ENCODE assay signal across 29 cellular contexts in the genomic region with DNA sequence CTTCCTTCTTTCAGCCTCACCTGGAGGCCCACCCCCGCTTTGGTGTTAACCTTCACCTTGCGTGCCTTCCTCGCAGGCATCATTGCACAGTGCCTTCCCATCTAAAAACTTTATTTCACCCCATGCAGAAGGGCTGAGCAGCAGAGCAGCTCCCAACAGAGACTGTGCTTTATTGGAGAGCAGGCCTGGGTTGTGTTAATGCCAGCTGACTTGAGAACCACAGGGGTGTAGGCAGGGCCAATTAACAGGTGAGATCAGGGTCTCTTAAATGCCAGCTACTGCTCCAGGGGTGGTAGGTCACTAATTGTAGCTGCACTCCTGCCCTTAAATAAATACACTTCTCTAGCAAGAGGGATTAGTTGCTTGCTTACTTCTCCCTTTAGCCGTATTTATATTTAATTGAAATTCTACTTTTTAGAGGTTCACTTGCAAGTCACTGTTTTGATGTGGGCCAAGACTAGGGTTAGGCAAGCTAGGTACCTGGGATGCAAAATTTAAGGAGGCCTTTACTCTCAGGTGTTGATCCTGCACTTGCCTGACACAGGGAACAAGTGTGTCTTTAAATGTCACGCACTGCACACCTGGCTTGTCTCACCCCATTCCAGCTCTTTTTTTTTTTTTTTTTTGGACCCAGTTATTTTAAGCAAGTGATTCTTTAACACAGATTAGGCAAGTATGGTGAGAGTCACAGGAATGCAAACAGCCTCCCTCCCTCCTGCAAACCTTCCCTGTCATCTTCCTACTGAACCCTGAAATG. TPM values are rescaled to one million over a fixed set of nuclear protein-coding genes. Genes with fewer than 3 reads are reported as not detected.
"Had no signal": no experiment of that assay in that cellular context is flagged by ENCODE, and none has a peak within 500 bp of the region (broad histone marks: within the 10 kb centered on the region; RNA-seq: fewer than 3 reads in every experiment).

No MANE protein-coding gene starts in this region.

- H3K9me3 ChIP-seq: adrenal gland, ascending aorta, colonic mucosa, esophagus squamous epithelium, gastrocnemius medialis, tibial nerve, uterus had no signal

- H3K4me1 Mint-ChIP-seq: activated T-helper 17 cell treated with anti-CD3 and anti-CD28 coated beads, Interleukin-2, amount 50 U/mL, for 72 hours; central memory CD8-positive, alpha-beta T cell; memory B cell; stimulated activated effector memory CD8-positive, alpha-beta T cell treated with anti-CD3 and anti-CD28 coated beads, Interleukin-12 subunit alpha, Interleukin-12 subunit beta, amount 100 ng/mL, for 72 hours; stimulated activated naive CD8-positive, alpha-beta T cell treated with anti-CD3 and anti-CD28 coated beads, Interleukin-15, amount 100 ng/mL, for 72 hours had no signal

- H3K36me3 Mint-ChIP-seq: memory B cell; natural killer cell treated with Interleukin-12 subunit alpha and Interleukin-12 subunit beta and Interleukin-15 and Interleukin-18, amount 100 ng/mL, for 72 hours; stimulated activated effector memory CD8-positive, alpha-beta T cell treated with anti-CD3 and anti-CD28 coated beads, Interleukin-12 subunit alpha, Interleukin-12 subunit beta, amount 100 ng/mL, for 72 hours had no signal

- H3K27me3 Mint-ChIP-seq: central memory CD8-positive, alpha-beta T cell; effector memory CD8-positive, alpha-beta T cell; memory B cell; natural killer cell treated with Interleukin-12 subunit alpha and Interleukin-12 subunit beta and Interleukin-15 and Interleukin-18, amount 100 ng/mL, for 72 hours had no signal

- H3K36me3 ChIP-seq: adrenal gland, ascending aorta, brain microvascular endothelial cell, colonic mucosa, esophagus squamous epithelium, gastrocnemius medialis, tibial nerve, uterus had no signal

- DNase-seq: activated CD4-positive, alpha-beta T cell treated with anti-CD3 and anti-CD28 coated beads for 1 hour; activated CD4-positive, alpha-beta T cell treated with anti-CD3 and anti-CD28 coated beads, Interleukin-2, amount 50 U/mL, for 1 hour; activated T-cell treated with anti-CD3 and anti-CD28 coated beads, Interleukin-2, amount 50 U/mL, for 1 hour; adrenal gland; brain microvascular endothelial cell; colonic mucosa; dorsolateral prefrontal cortex; effector memory CD8-positive, alpha-beta T cell; esophagus squamous epithelium; gastrocnemius medialis; head of caudate nucleus; hypothalamus; nucleus accumbens; posterior cingulate gyrus; small intestine; stimulated activated CD4-positive, alpha-beta T cell treated with anti-CD3 and anti-CD28 coated beads, Interleukin-2, amount 100 ng/mL, for 24 hours; stimulated activated naive CD8-positive, alpha-beta T cell treated with anti-CD3 and anti-CD28 coated beads, Interleukin-15, amount 100 ng/mL, for 72 hours; uterus had no signal

- H3K27me3 ChIP-seq: adrenal gland, ascending aorta, brain microvascular endothelial cell, colonic mucosa, esophagus squamous epithelium, gastrocnemius medialis, tibial nerve, uterus had no signal

- H3K4me3 ChIP-seq: adrenal gland, ascending aorta, colonic mucosa, dorsolateral prefrontal cortex, esophagus squamous epithelium, gastrocnemius medialis, tibial nerve, uterus had no signal

- ATAC-seq: activated naive CD4-positive, alpha-beta T cell treated with anti-CD3 and anti-CD28 coated beads, Interleukin-2, amount 50 U/mL, for 72 hours; activated T-helper 17 cell treated with anti-CD3 and anti-CD28 coated beads, Interleukin-2, amount 50 U/mL, for 72 hours; effector memory CD8-positive, alpha-beta T cell; gastrocnemius medialis; natural killer cell treated with Interleukin-12 subunit alpha and Interleukin-12 subunit beta and Interleukin-15 and Interleukin-18, amount 100 ng/mL, for 72 hours; sciatic nerve; stimulated activated effector memory CD8-positive, alpha-beta T cell treated with anti-CD3 and anti-CD28 coated beads, Interleukin-12 subunit alpha, Interleukin-12 subunit beta, amount 100 ng/mL, for 72 hours; stimulated activated naive CD8-positive, alpha-beta T cell treated with anti-CD3 and anti-CD28 coated beads, Interleukin-15, amount 100 ng/mL, for 72 hours had no signal

- H3K27ac Mint-ChIP-seq: activated naive CD4-positive, alpha-beta T cell treated with anti-CD3 and anti-CD28 coated beads, Interleukin-2, amount 50 U/mL, for 72 hours; activated T-helper 17 cell treated with anti-CD3 and anti-CD28 coated beads, Interleukin-2, amount 50 U/mL, for 72 hours; effector memory CD8-positive, alpha-beta T cell; memory B cell; natural killer cell treated with Interleukin-12 subunit alpha and Interleukin-12 subunit beta and Interleukin-15 and Interleukin-18, amount 100 ng/mL, for 72 hours; stimulated activated effector memory CD8-positive, alpha-beta T cell treated with anti-CD3 and anti-CD28 coated beads, Interleukin-12 subunit alpha, Interleukin-12 subunit beta, amount 100 ng/mL, for 72 hours; stimulated activated naive CD8-positive, alpha-beta T cell treated with anti-CD3 and anti-CD28 coated beads, Interleukin-15, amount 100 ng/mL, for 72 hours; T-helper 2 cell treated with Interferon-gamma antibody and Interleukin-4, amounts not matched to agents 5 μg/mL and 100 μg/mL, for 36 hours had no signal

- H3K27ac ChIP-seq: adrenal gland, ascending aorta, brain microvascular endothelial cell, colonic mucosa, dorsolateral prefrontal cortex, esophagus squamous epithelium, gastrocnemius medialis, tibial nerve, uterus, VCaP had no signal

- H3K4me3 Mint-ChIP-seq: activated T-helper 17 cell treated with anti-CD3 and anti-CD28 coated beads, Interleukin-2, amount 50 U/mL, for 72 hours; central memory CD8-positive, alpha-beta T cell; effector memory CD8-positive, alpha-beta T cell; memory B cell; natural killer cell treated with Interleukin-12 subunit alpha and Interleukin-12 subunit beta and Interleukin-15 and Interleukin-18, amount 100 ng/mL, for 72 hours; stimulated activated effector memory CD8-positive, alpha-beta T cell treated with anti-CD3 and anti-CD28 coated beads, Interleukin-12 subunit alpha, Interleukin-12 subunit beta, amount 100 ng/mL, for 72 hours; stimulated activated naive CD8-positive, alpha-beta T cell treated with anti-CD3 and anti-CD28 coated beads, Interleukin-15, amount 100 ng/mL, for 72 hours; T-helper 2 cell treated with Interferon-gamma antibody and Interleukin-4, amounts not matched to agents 5 μg/mL and 100 μg/mL, for 36 hours had no signal

- H3K4me1 ChIP-seq: adrenal gland, ascending aorta, colonic mucosa, gastrocnemius medialis, tibial nerve, uterus had no signal

- H3K9me3 Mint-ChIP-seq: activated T-helper 17 cell treated with anti-CD3 and anti-CD28 coated beads, Interleukin-2, amount 50 U/mL, for 72 hours; central memory CD8-positive, alpha-beta T cell; memory B cell; stimulated activated naive CD8-positive, alpha-beta T cell treated with anti-CD3 and anti-CD28 coated beads, Interleukin-15, amount 100 ng/mL, for 72 hours; T-helper 2 cell treated with Interferon-gamma antibody and Interleukin-4, amounts not matched to agents 5 μg/mL and 100 μg/mL, for 36 hours had no signal

RNA-seq across cellular contexts. Expression of a gene that starts 54.5 kb away (rescaled TPM):
- total RNA-seq: activated naive CD4-positive, alpha-beta T cell treated with anti-CD3 and anti-CD28 coated beads, Interleukin-2, amount 50 U/mL, for 72 hours; activated T-helper 17 cell treated with anti-CD3 and anti-CD28 coated beads, Interleukin-2, amount 50 U/mL, for 72 hours; ascending aorta; natural killer cell treated with Interleukin-12 subunit alpha and Interleukin-12 subunit beta and Interleukin-15 and Interleukin-18, amount 100 ng/mL, for 72 hours had no signal
